ENCODE assay signal across 30 cellular contexts in genomic region chr3:107111889-107112288, GRCh38.
"Had no signal": no experiment of that assay in that cellular context is flagged by ENCODE, and none has a peak within 500 bp of the region (broad histone marks: within the 10 kb centered on the region; RNA-seq: fewer than 3 reads in every experiment).

No MANE protein-coding gene starts in this region.

- H3K27me3 ChIP-seq: ascending aorta, breast epithelium, cardiac muscle cell, colonic mucosa, esophagus squamous epithelium, gastroesophageal sphincter, heart right ventricle had no signal

- H3K9me3 ChIP-seq: ascending aorta, breast epithelium, colonic mucosa, esophagus squamous epithelium, gastroesophageal sphincter, heart right ventricle had no signal

- H3K4me3 ChIP-seq: ascending aorta, breast epithelium, cardiac muscle cell, colonic mucosa, esophagus squamous epithelium, gastroesophageal sphincter, heart right ventricle had no signal

- H3K27ac ChIP-seq: ascending aorta, breast epithelium, cardiac muscle cell, colonic mucosa, epithelial cell of prostate, esophagus squamous epithelium, gastroesophageal sphincter, heart right ventricle had no signal

- H3K36me3 ChIP-seq: ascending aorta, breast epithelium, cardiac muscle cell, colonic mucosa, esophagus squamous epithelium, gastroesophageal sphincter, heart right ventricle had no signal

- ATAC-seq: activated CD4-positive, alpha-beta T cell treated with anti-CD3 and anti-CD28 coated beads for 36 hours; activated CD8-positive, alpha-beta memory T cell treated with anti-CD3 and anti-CD28 coated beads, Interleukin-2, amount 10 ng/mL, durations not matched to agents 7 days and 5 days; activated CD8-positive, alpha-beta T cell treated with anti-CD3 and anti-CD28 coated beads, Interleukin-2, amount 10 ng/mL, durations not matched to agents 7 days and 5 days; activated naive CD4-positive, alpha-beta T cell treated with anti-CD3 and anti-CD28 coated beads, Interleukin-2, amount 50 U/mL, for 72 hours; gastroesophageal sphincter; heart right ventricle; T-helper 17 cell had no signal

- H3K4me1 ChIP-seq: ascending aorta, breast epithelium, colonic mucosa, esophagus squamous epithelium, gastroesophageal sphincter, heart right ventricle had no signal

- DNase-seq: activated CD4-positive, alpha-beta memory T cell treated with anti-CD3 and anti-CD28 coated beads for 36 hours; activated CD4-positive, alpha-beta T cell treated with anti-CD3 and anti-CD28 coated beads for 36 hours; activated CD4-positive, alpha-beta T cell treated with anti-CD3 and anti-CD28 coated beads, Interleukin-2, amount 10 ng/mL, durations not matched to agents 24 days and 14 days; activated CD4-positive, CD25-positive, alpha-beta regulatory T cell; activated CD4-positive, CD25-positive, alpha-beta regulatory T cell treated with anti-CD3 and anti-CD28 coated beads, Interleukin-2, amount 50 U/mL, for 72 hours; activated CD8-positive, alpha-beta memory T cell treated with anti-CD3 and anti-CD28 coated beads, Interleukin-2, amount 10 ng/mL, durations not matched to agents 7 days and 5 days; activated CD8-positive, alpha-beta memory T cell treated with anti-CD3 and anti-CD28 coated beads, Interleukin-2, amount 50 U/mL, for 4 hours; activated CD8-positive, alpha-beta T cell treated with anti-CD3 and anti-CD28 coated beads, Interleukin-2, amount 10 ng/mL, durations not matched to agents 7 days and 5 days; activated gamma-delta T cell; activated naive CD4-positive, alpha-beta T cell; activated naive CD4-positive, alpha-beta T cell treated with anti-CD3 and anti-CD28 coated beads, Interleukin-2, amount 10 ng/mL, durations not matched to agents 7 days and 5 days; activated naive CD8-positive, alpha-beta T cell treated with anti-CD3 and anti-CD28 coated beads, Interleukin-2, amount 10 ng/mL, durations not matched to agents 7 days and 5 days; activated T-cell treated with anti-CD3 and anti-CD28 coated beads, Interleukin-2, amount 50 U/mL, for 1 hour; activated T-cell treated with anti-CD3 and anti-CD28 coated beads, Interleukin-2, amount 50 U/mL, for 48 hours; central memory CD4-positive, alpha-beta T cell; cerebellar nuclear complex; colonic mucosa; effector CD8-positive, alpha-beta T cell; esophagus squamous epithelium; foreskin melanocyte; heart right ventricle; T-helper 17 cell had no signal

- FAIRE-seq: endometrium, endothelial cell of umbilical vein had no signal
